24 cellular contexts compared by ENCODE assay signal in genomic region chr12:69214169-69214568, GRCh38. TPM values are rescaled to one million over a fixed set of nuclear protein-coding genes. Genes with fewer than 3 reads are reported as not detected.
A peak's percentile ranks its signal among the peaks of the same experiment; 100 is the strongest.
DNase-seq lines count a peak whose midpoint lies in the region; ATAC-seq and TF ChIP-seq lines count a peak whose summit lies in the region.
"Had no signal": no experiment of that assay in that cellular context is flagged by ENCODE, and none has a peak within 500 bp of the region (broad histone marks: within the 10 kb centered on the region; RNA-seq: fewer than 3 reads in every experiment).

No MANE protein-coding gene starts in this region.

- H3K27me3 ChIP-seq in OCI-LY3 (ENCODE audit: low read depth, low read length) = no peaks in the 10 kb centered on the region
- no peaks in the 10 kb centered on the region for H3K27me3 ChIP-seq in liver (ENCODE audit: control insufficient read depth in 4 of 4, insufficient read depth in 4 of 4, low read length in 3 of 4)
- H3K27me3 ChIP-seq: BE2C, BLaER1 had no signal

- peak; percentile 96 for ATAC-seq in left lobe of liver
- ATAC-seq: GM12878 had no signal

- no peak overlapping the region for H3K4me3 Mint-ChIP-seq in activated naive CD4-positive, alpha-beta T cell treated with anti-CD3 and anti-CD28 coated beads for 36 hours
- H3K4me3 Mint-ChIP-seq: CD14-positive monocyte; CD4-positive, alpha-beta memory T cell; CD4-positive, CD25-positive, alpha-beta regulatory T cell; CD8-positive, alpha-beta memory T cell had no signal

- H3K27ac ChIP-seq in OCI-LY3 (ENCODE audit: low read length) (no peak overlapping the region), liver (ENCODE audit: low read depth in 1 of 2, low read length in 2 of 2) (no peak overlapping the region)
- H3K27ac ChIP-seq: BLaER1 had no signal

- no peak for DNase-seq in left lobe of liver (ENCODE audit: low spot score)
- no peak for DNase-seq in activated naive CD4-positive, alpha-beta T cell treated with anti-CD3 and anti-CD28 coated beads for 36 hours
- no peak for DNase-seq in NCI-H526 treated with DMSO at 0.1 percent for 48 hours (lab: John Stamatoyannopoulos, UW)
- DNase-seq in NCI-H446 treated with DMSO at 0.1 percent for 48 hours (lab: John Stamatoyannopoulos, UW) = no peak
- DNase-seq: 8988T; ACHN; BE2C; C1 segment of cervical spinal cord; CD4-positive, alpha-beta memory T cell; CD4-positive, CD25-positive, alpha-beta regulatory T cell; CD8-positive, alpha-beta memory T cell; COR-L47; DMS 273 treated with DMSO at 0.1 percent for 48 hours; DMS153; DMS53; DMS79; DND-41; EL; GDM1 had no signal

- H3K9me3 ChIP-seq in OCI-LY3 (ENCODE audit: insufficient read depth, low read length) = no peaks in the 10 kb centered on the region
- H3K9me3 ChIP-seq in liver (ENCODE audit: control insufficient read depth in 4 of 4, low read length in 3 of 4) = no peaks in the 10 kb centered on the region
- H3K9me3 ChIP-seq: BE2C, BLaER1 had no signal

- TF ChIP-seq CTCF in OCI-LY3 (IDR thresholded peaks at IDR 0.05; ENCODE audit: low read depth, low read length) (no peak), liver (IDR thresholded peaks at IDR 0.05; ENCODE audit: low read depth, low read length, missing input control) (no peak)

- H3K9ac ChIP-seq in OCI-LY3 (ENCODE audit: low read length) (no peak overlapping the region), liver (ENCODE audit: low read depth in 1 of 2, low read length in 2 of 2) (no peak overlapping the region)
- H3K9ac ChIP-seq: BLaER1 had no signal

- H3K27ac Mint-ChIP-seq in activated naive CD4-positive, alpha-beta T cell treated with anti-CD3 and anti-CD28 coated beads for 36 hours = no peak overlapping the region
- H3K27ac Mint-ChIP-seq: CD4-positive, alpha-beta memory T cell; CD4-positive, CD25-positive, alpha-beta regulatory T cell had no signal

- intact Hi-C loops in activated naive CD4-positive, alpha-beta T cell treated with anti-CD3 and anti-CD28 coated beads for 36 hours (cut with micrococcal nuclease) = no loop called here

- no peaks in the 10 kb centered on the region for H3K4me1 Mint-ChIP-seq in activated naive CD4-positive, alpha-beta T cell treated with anti-CD3 and anti-CD28 coated beads for 36 hours (ENCODE audit: low read depth)
- H3K4me1 Mint-ChIP-seq: CD14-positive monocyte; CD4-positive, alpha-beta memory T cell; CD4-positive, CD25-positive, alpha-beta regulatory T cell; CD8-positive, alpha-beta memory T cell had no signal

- no peak for TF ChIP-seq RAD21 in liver (IDR thresholded peaks at IDR 0.05)

- no peaks in the 10 kb centered on the region for H3K36me3 Mint-ChIP-seq in activated naive CD4-positive, alpha-beta T cell treated with anti-CD3 and anti-CD28 coated beads for 36 hours (ENCODE audit: low read depth)
- H3K36me3 Mint-ChIP-seq: CD14-positive monocyte; CD4-positive, alpha-beta memory T cell; CD4-positive, CD25-positive, alpha-beta regulatory T cell had no signal

- H3K4me3 ChIP-seq in OCI-LY3 (ENCODE audit: low read length) = no peak overlapping the region
- H3K4me3 ChIP-seq in liver (ENCODE audit: low read depth in 1 of 3, low read length in 3 of 3) = no peak overlapping the region
- H3K4me3 ChIP-seq: BLaER1, GM12878 had no signal

- no peaks in the 10 kb centered on the region for H3K9me3 Mint-ChIP-seq in activated naive CD4-positive, alpha-beta T cell treated with anti-CD3 and anti-CD28 coated beads for 36 hours
- H3K9me3 Mint-ChIP-seq: CD4-positive, alpha-beta memory T cell; CD4-positive, CD25-positive, alpha-beta regulatory T cell; CD8-positive, alpha-beta memory T cell had no signal

- no peaks in the 10 kb centered on the region for H3K27me3 Mint-ChIP-seq in activated naive CD4-positive, alpha-beta T cell treated with anti-CD3 and anti-CD28 coated beads for 36 hours (ENCODE audit: low read depth)
- H3K27me3 Mint-ChIP-seq: CD4-positive, alpha-beta memory T cell; CD8-positive, alpha-beta memory T cell had no signal

- H2AFZ ChIP-seq in OCI-LY3 (ENCODE audit: low read depth, low read length) = peak overlapping the region; percentile 54; the same call in 1 of the 2 replicates

- no peaks in the 10 kb centered on the region for H4K20me1 ChIP-seq in OCI-LY3 (ENCODE audit: insufficient read depth, low read length)
- H4K20me1 ChIP-seq: BLaER1 had no signal

- no peak overlapping the region for H3K4me2 ChIP-seq in OCI-LY3 (ENCODE audit: low read length)
- H3K4me2 ChIP-seq: BLaER1 had no signal

- no peaks in the 10 kb centered on the region for H3K36me3 ChIP-seq in OCI-LY3 (replicated peaks; ENCODE audit: low read depth, low read length)
- H3K36me3 ChIP-seq in liver (ENCODE audit: control insufficient read depth in 4 of 4, insufficient read depth in 3 of 4, low read depth in 1 of 4, low read length in 3 of 4) = no peaks in the 10 kb centered on the region
- H3K36me3 ChIP-seq: BE2C, BLaER1 had no signal

- 32% methylated on average over 1 of the region's 1 CpG for WGBS in liver

- CTCF ChIA-PET in activated naive CD4-positive, alpha-beta T cell treated with anti-CD3 and anti-CD28 coated beads for 36 hours (lab: Charles Lee) = interaction anchor here (1.5 kb wide), 1 partner anchor 12 kb away, joined by 3 read pairs; no protein-coding TSS in a partner anchor

- H3K4me1 ChIP-seq in OCI-LY3 (ENCODE audit: low read length) = no peaks in the 10 kb centered on the region
- peaks cover 0 to 9% (median 6%) of the 10 kb centered on the region in 4 donors for H3K4me1 ChIP-seq in liver (ENCODE audit: control insufficient read depth in 4 of 4, insufficient read depth in 4 of 4, low read length in 3 of 4)
- H3K4me1 ChIP-seq: BE2C, BLaER1 had no signal

- H3K79me2 ChIP-seq in OCI-LY3 (ENCODE audit: low read length) = no peaks in the 10 kb centered on the region

TF ChIP-seq in liver, 16 proteins besides CTCF, POLR2A, EP300 and RAD21:
- peak; percentile 44 for TF ChIP-seq MAX (IDR thresholded peaks at IDR 0.05)
- TF ChIP-seq YY1 (IDR thresholded peaks at IDR 0.05) = peak; percentile 53
- TF ChIP-seq TAF1 (conservative IDR thresholded peaks at IDR 0.05) = no peak
- TF ChIP-seq FOXA1 (IDR thresholded peaks at IDR 0.05) = no peak
- TF ChIP-seq EGR1 (IDR thresholded peaks at IDR 0.05; ENCODE audit: low read depth in 2 of 2) = no peak
- TF ChIP-seq JUND (IDR thresholded peaks at IDR 0.05) = peak in 1 of 2 donors; percentile 54
- peak; percentile 84 to 92 for TF ChIP-seq HNF4A (conservative IDR thresholded peaks at IDR 0.05)
- TF ChIP-seq RXRA (IDR thresholded peaks at IDR 0.05) = peak; percentile 11 to 60
- TF ChIP-seq REST (IDR thresholded peaks at IDR 0.05) = peak; percentile 34
- TF ChIP-seq HNF4G (IDR thresholded peaks at IDR 0.05) = peak; percentile 66
- TF ChIP-seq GABPA (IDR thresholded peaks at IDR 0.05 in 1 of 2, conservative IDR thresholded peaks at IDR 0.05 in 1 of 2) = no peak
- no peak for TF ChIP-seq NR2F2 (IDR thresholded peaks at IDR 0.05)
- no peak for TF ChIP-seq ATF3 (IDR thresholded peaks at IDR 0.05)
- TF ChIP-seq ZBTB33 (IDR thresholded peaks at IDR 0.05) = no peak
- peak; percentile 87 for TF ChIP-seq SP1 (IDR thresholded peaks at IDR 0.05)
- no peak for TF ChIP-seq FOXA2 (IDR thresholded peaks at IDR 0.05)

RNA-seq across cellular contexts. Expression of gene CPSF6, which starts 25.2 kb away (rescaled TPM):
- total RNA-seq in left lobe of liver = 17.8 TPM
- total RNA-seq in liver = 10 to 100 TPM; 19.2 to 21.1 TPM
- polyA plus RNA-seq in liver = 10 to 100 TPM; 10.8 to 15.6 TPM
- total RNA-seq in activated naive CD4-positive, alpha-beta T cell treated with anti-CD3 and anti-CD28 coated beads for 36 hours = 10 to 100 TPM; 73.7 to 75.7 TPM
